In the genomic region with DNA sequence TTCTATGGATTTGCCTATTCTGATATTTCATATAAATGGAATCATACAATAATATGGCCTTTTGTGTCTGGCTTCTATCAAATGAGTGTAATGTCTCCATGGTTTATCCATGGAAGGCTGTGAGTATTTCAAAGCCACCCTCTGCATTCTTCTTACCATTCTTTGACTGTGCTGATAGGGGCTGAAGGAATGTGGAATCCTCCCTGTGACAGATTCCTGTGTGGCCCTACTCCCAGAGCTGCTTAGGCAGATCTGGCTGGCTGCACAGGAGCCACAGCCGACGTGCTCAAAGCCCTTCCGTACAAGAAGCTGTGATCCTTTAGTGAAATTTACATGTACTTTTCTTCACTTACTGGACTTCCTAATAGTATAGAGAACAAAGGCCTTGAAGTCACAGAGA, we compare ENCODE assay signal across 25 cellular contexts.
"Had no signal": no experiment of that assay in that cellular context is flagged by ENCODE, and none has a peak within 500 bp of the region (broad histone marks: within the 10 kb centered on the region; RNA-seq: fewer than 3 reads in every experiment).

No MANE protein-coding gene starts in this region.

- H3K27me3 ChIP-seq: esophagus squamous epithelium, gastroesophageal sphincter, neutrophil, testis had no signal

- H3K27ac ChIP-seq: coronary artery, esophagus squamous epithelium, gastroesophageal sphincter, neutrophil, psoas muscle, skin epidermis, testis, tibial nerve had no signal

- H3K9me3 ChIP-seq: esophagus squamous epithelium, gastroesophageal sphincter, mucosa of descending colon, neutrophil, psoas muscle, testis, tibial nerve had no signal

- H3K36me3 ChIP-seq: esophagus squamous epithelium, gastroesophageal sphincter, neutrophil, tibial nerve had no signal

- H3K4me3 Mint-ChIP-seq: immature natural killer cell; natural killer cell; stimulated activated naive B cell treated with anti-CD40 and anti-IgM and Interleukin-4, amounts not matched to agents 10 μg/mL and 1 μg/mL and 100 μg/mL, for 72 hours; stimulated activated naive CD8-positive, alpha-beta T cell treated with anti-CD3 and anti-CD28 coated beads, Interleukin-15, amount 100 ng/mL, for 72 hours had no signal

- H3K36me3 Mint-ChIP-seq: immature natural killer cell; natural killer cell; stimulated activated naive B cell treated with anti-CD40 and anti-IgM and Interleukin-4, amounts not matched to agents 10 μg/mL and 1 μg/mL and 100 μg/mL, for 72 hours had no signal

- H3K27ac Mint-ChIP-seq: immature natural killer cell; natural killer cell; stimulated activated naive B cell treated with anti-CD40 and anti-IgM and Interleukin-4, amounts not matched to agents 10 μg/mL and 1 μg/mL and 100 μg/mL, for 72 hours; stimulated activated naive CD8-positive, alpha-beta T cell treated with anti-CD3 and anti-CD28 coated beads, Interleukin-15, amount 100 ng/mL, for 72 hours had no signal

- H3K4me1 Mint-ChIP-seq: immature natural killer cell; natural killer cell; stimulated activated naive B cell treated with anti-CD40 and anti-IgM and Interleukin-4, amounts not matched to agents 10 μg/mL and 1 μg/mL and 100 μg/mL, for 72 hours; stimulated activated naive CD8-positive, alpha-beta T cell treated with anti-CD3 and anti-CD28 coated beads, Interleukin-15, amount 100 ng/mL, for 72 hours had no signal

- H3K4me3 ChIP-seq: coronary artery, esophagus squamous epithelium, gastroesophageal sphincter, lung, mucosa of descending colon, psoas muscle, skin epidermis, testis, tibial nerve had no signal

- H3K9me3 Mint-ChIP-seq: immature natural killer cell; natural killer cell; stimulated activated naive B cell treated with anti-CD40 and anti-IgM and Interleukin-4, amounts not matched to agents 10 μg/mL and 1 μg/mL and 100 μg/mL, for 72 hours; stimulated activated naive CD8-positive, alpha-beta T cell treated with anti-CD3 and anti-CD28 coated beads, Interleukin-15, amount 100 ng/mL, for 72 hours had no signal

- H3K4me1 ChIP-seq: esophagus squamous epithelium, gastroesophageal sphincter, psoas muscle, testis, tibial nerve had no signal

- DNase-seq: caudate nucleus; effector CD8-positive, alpha-beta T cell; esophagus squamous epithelium; foreskin fibroblast; glutamatergic neuron; immature natural killer cell; kidney; left colon; left ventricle myocardium superior; mucosa of descending colon; natural killer cell; psoas muscle; stimulated activated CD4-positive, alpha-beta T cell treated with anti-CD3 and anti-CD28 coated beads, Interleukin-2, amount 100 ng/mL, for 24 hours; stimulated activated CD4-positive, alpha-beta T cell treated with anti-CD3 and anti-CD28 coated beads, Interleukin-4, amount 100 ng/mL, for 4 hours; stimulated activated naive B cell treated with anti-CD40 and anti-IgM and Interleukin-4, amounts not matched to agents 10 μg/mL and 1 μg/mL and 100 μg/mL, for 72 hours; stimulated activated naive CD8-positive, alpha-beta T cell treated with anti-CD3 and anti-CD28 coated beads, Interleukin-15, amount 100 ng/mL, for 72 hours; testis had no signal

- FAIRE-seq: endometrium, kidney, urothelium cell line had no signal
